ENCODE assay signal across 1 cellular context in genomic region chr17:42124256-42124655, GRCh38.
TF ChIP-seq lines count a peak whose summit lies in the region.

No MANE protein-coding gene starts in this region.

TF ChIP-seq in IMR-90, 13 proteins besides CTCF, POLR2A, EP300 and RAD21 (continued from another document):
- TF ChIP-seq USF2 (IDR thresholded peaks at IDR 0.05; ENCODE audit: low read depth, low read length) (no peak), ELK1 (IDR thresholded peaks at IDR 0.05; ENCODE audit: borderline replicate concordance, low read depth, low read length) (no peak), BHLHE40 (IDR thresholded peaks at IDR 0.05; ENCODE audit: low read depth, low read length) (no peak), RFX5 (IDR thresholded peaks at IDR 0.05; ENCODE audit: low read depth, low read length) (no peak), RCOR1 (IDR thresholded peaks at IDR 0.05; ENCODE audit: insufficient replicate concordance, low read length) (no peak), MAZ (IDR thresholded peaks at IDR 0.05; ENCODE audit: borderline replicate concordance, low read depth, low read length) (no peak), CEBPB (IDR thresholded peaks at IDR 0.05; ENCODE audit: low read depth, low read length) (no peak), FOS (IDR thresholded peaks at IDR 0.05; ENCODE audit: low read depth, low read length) (no peak)
